In the genomic region with DNA sequence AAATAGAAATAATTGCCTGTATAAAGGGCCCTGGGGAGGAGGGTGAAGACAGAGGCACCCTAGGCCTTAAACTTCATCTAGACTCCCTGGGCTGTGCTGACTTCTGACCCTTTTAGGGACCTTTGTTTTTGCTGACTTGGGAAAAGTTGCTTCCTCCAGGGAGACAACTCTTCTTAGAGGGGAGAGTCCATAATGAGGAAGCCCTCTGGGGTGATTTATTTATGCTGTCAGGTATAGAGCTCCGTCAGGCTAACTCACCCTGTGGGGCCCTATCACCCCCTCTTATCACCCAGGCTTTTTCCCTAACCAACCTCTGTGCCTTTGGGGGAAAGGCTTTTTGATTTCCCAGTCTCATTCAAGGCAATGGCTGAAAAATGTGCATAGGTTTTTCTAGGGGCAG, we compare ENCODE assay signal across 19 cellular contexts. TPM values are rescaled to one million over a fixed set of nuclear protein-coding genes. Genes with fewer than 3 reads are reported as not detected.
DNase-seq lines count a peak whose midpoint lies in the region; ATAC-seq, FAIRE-seq and TF ChIP-seq lines count a peak whose summit lies in the region.
"Had no signal": no experiment of that assay in that cellular context is flagged by ENCODE, and none has a peak within 500 bp of the region (broad histone marks: within the 10 kb centered on the region; RNA-seq: fewer than 3 reads in every experiment).

No MANE protein-coding gene starts in this region.

- H3K27me3 Mint-ChIP-seq in glutamatergic neuron (ENCODE audit: unreplicated experiment): peaks cover 36% of the 10 kb centered on the region

- no peak for TF ChIP-seq EP300 in A549 (IDR thresholded peaks at IDR 0.05)

- ATAC-seq in A549 (no peak), GM19023 (IDR thresholded peaks at IDR 0.05; ENCODE audit: unreplicated experiment) (no peak)
- ATAC-seq: CD8-positive, alpha-beta T cell; GM23338 had no signal

- H3F3A ChIP-seq in PC-9 (ENCODE audit: insufficient read depth, low read depth): peaks cover 18% of the 10 kb centered on the region; the same call in 1 of the 2 replicates

- peak overlapping the region; percentile 72 for H3K27ac Mint-ChIP-seq in glutamatergic neuron (ENCODE audit: unreplicated experiment)
- H3K27ac Mint-ChIP-seq: CD14-positive monocyte; CD8-positive, alpha-beta T cell; GM23338 had no signal

- DNase-seq in A549 (ENCODE audit: low read depth in 1 of 2, low spot score in 1 of 2): no peak
- DNase-seq in PC-9: no peak
- DNase-seq in glutamatergic neuron: no peak
- DNase-seq in small intestine: peak; percentile 32
- no peak for DNase-seq in amniotic stem cell (lab: John Stamatoyannopoulos, UW)
- DNase-seq in OCI-LY7 (ENCODE audit: low spot score): no peak
- DNase-seq: BE2C; CD8-positive, alpha-beta T cell; COR-L47; DND-41; GDM1; H7; KG1 had no signal

- TF ChIP-seq RAD21 in A549 (conservative IDR thresholded peaks at IDR 0.05 in 1 of 2, IDR thresholded peaks at IDR 0.05 in 1 of 2): no peak

- no peaks in the 10 kb centered on the region for H4K20me1 ChIP-seq in PC-9 (ENCODE audit: insufficient read depth)
- no peaks in the 10 kb centered on the region for H4K20me1 ChIP-seq in OCI-LY7 (ENCODE audit: insufficient read depth, low read length)

- H3K9me3 Mint-ChIP-seq in glutamatergic neuron (ENCODE audit: unreplicated experiment): peaks cover 32% of the 10 kb centered on the region
- H3K9me3 Mint-ChIP-seq: CD8-positive, alpha-beta T cell had no signal

- TF ChIP-seq POLR2A in A549 (IDR thresholded peaks at IDR 0.05; ENCODE audit: low read length): no peak

- POLR2A ChIA-PET in A549 (lab: Yijun Ruan, JAX) (no interaction called here), PC-9 (lab: Charles Lee; ENCODE audit: unreplicated experiment) (no interaction called here), OCI-LY7 (lab: Charles Lee) (no interaction called here)

- BruUV-seq in PC-9 (replicated peaks; lab: Mats Ljungman, UMichigan): no TSS peak
- no TSS peak for BruUV-seq in OCI-LY7 (replicated peaks; lab: Mats Ljungman, UMichigan)

- H3K79me2 ChIP-seq in PC-9 (ENCODE audit: low read depth) (peaks cover 49% of the 10 kb centered on the region), OCI-LY7 (ENCODE audit: insufficient read depth, low read depth, low read length) (no peaks in the 10 kb centered on the region)

- no peaks in the 10 kb centered on the region for H3K9me2 ChIP-seq in PC-9 (ENCODE audit: insufficient read depth)
- H3K9me2 ChIP-seq in OCI-LY7 (ENCODE audit: insufficient read depth, low read length): no peaks in the 10 kb centered on the region

- intact Hi-C loops in PC-9 (cut with micrococcal nuclease; ENCODE audit: unreplicated experiment): no loop called here
- intact Hi-C loops in OCI-LY7 (cut with micrococcal nuclease; ENCODE audit: unreplicated experiment): no loop called here

- no peaks in the 10 kb centered on the region for H3K36me3 Mint-ChIP-seq in glutamatergic neuron (ENCODE audit: unreplicated experiment)
- H3K36me3 Mint-ChIP-seq: CD8-positive, alpha-beta T cell had no signal

- H3K9me3 ChIP-seq in A549 (no peaks in the 10 kb centered on the region), PC-9 (ENCODE audit: insufficient read depth, low read depth) (no peaks in the 10 kb centered on the region), small intestine (ENCODE audit: control insufficient read depth, low read depth) (no peaks in the 10 kb centered on the region), OCI-LY7 (ENCODE audit: low read length) (no peaks in the 10 kb centered on the region)
- H3K9me3 ChIP-seq: BE2C had no signal

- no peak overlapping the region for H3K27ac ChIP-seq in A549
- H3K27ac ChIP-seq in PC-9: peak overlapping the region; percentile 82
- H3K27ac ChIP-seq in small intestine (ENCODE audit: low read depth in 1 of 2, low read length in 1 of 2): peak overlapping the region; percentile 68 to 76
- no peak overlapping the region for H3K27ac ChIP-seq in OCI-LY7 (ENCODE audit: low read depth, low read length, poor library complexity, severe bottlenecking)
- H3K27ac ChIP-seq: HL-60 had no signal

- H3K36me3 ChIP-seq in PC-9 (ENCODE audit: low read depth) (no peaks in the 10 kb centered on the region; the same call in 1 of the 2 replicates), small intestine (ENCODE audit: control insufficient read depth in 2 of 2, insufficient read depth in 2 of 2, low read length in 2 of 2) (peaks cover 0 to 5% of the 10 kb centered on the region in 2 donors), OCI-LY7 (ENCODE audit: insufficient read depth, low read length) (no peaks in the 10 kb centered on the region)
- H3K36me3 ChIP-seq: BE2C had no signal

- no peaks in the 10 kb centered on the region for H3K27me3 ChIP-seq in PC-9 (ENCODE audit: insufficient read depth, low read depth)
- H3K27me3 ChIP-seq in small intestine (ENCODE audit: control insufficient read depth in 2 of 2, insufficient read depth in 2 of 2, low read length in 2 of 2): peaks cover 0 to 38% of the 10 kb centered on the region in 2 donors
- H3K27me3 ChIP-seq: BE2C had no signal

- H3K4me2 ChIP-seq in A549: no peak overlapping the region
- H3K4me2 ChIP-seq in PC-9: peak overlapping the region; percentile 73; the same call in 1 of the 2 replicates
- H3K4me2 ChIP-seq in OCI-LY7 (ENCODE audit: low read length): no peak overlapping the region
- H3K4me2 ChIP-seq: GM23338 had no signal

- peaks cover 61% of the 10 kb centered on the region for H3K4me1 Mint-ChIP-seq in glutamatergic neuron (ENCODE audit: low read depth, unreplicated experiment)

- H2AFZ ChIP-seq in PC-9 (no peak overlapping the region), OCI-LY7 (ENCODE audit: low read length) (no peak overlapping the region)
- H2AFZ ChIP-seq: GM23338 had no signal

- CTCF ChIA-PET in A549 (lab: Yijun Ruan, JAX) (no interaction called here), PC-9 (lab: Charles Lee) (no interaction called here), OCI-LY7 (lab: Charles Lee; ENCODE audit: unreplicated experiment) (no interaction called here)

- H3K4me1 ChIP-seq in A549 (peaks cover 37% of the 10 kb centered on the region), PC-9 (replicated peaks; ENCODE audit: insufficient read depth) (peaks cover 46% of the 10 kb centered on the region), small intestine (ENCODE audit: control insufficient read depth in 2 of 2, insufficient read depth in 1 of 2, low read depth in 1 of 2, low read length in 1 of 2) (peaks cover 5 to 8% of the 10 kb centered on the region in 2 donors), OCI-LY7 (ENCODE audit: insufficient read depth, low read length, poor library complexity, severe bottlenecking) (no peaks in the 10 kb centered on the region)

- TF ChIP-seq CTCF in A549 (IDR thresholded peaks at IDR 0.05) (no peak), PC-9 (conservative IDR thresholded peaks at IDR 0.05) (no peak), glutamatergic neuron (IDR thresholded peaks at IDR 0.05; ENCODE audit: partially characterized antibody, unreplicated experiment) (no peak), OCI-LY7 (conservative IDR thresholded peaks at IDR 0.05; ENCODE audit: low read length) (no peak)

- H3K4me3 Mint-ChIP-seq in glutamatergic neuron (ENCODE audit: unreplicated experiment): peak overlapping the region; percentile 99
- H3K4me3 Mint-ChIP-seq: CD8-positive, alpha-beta T cell; GM23338 had no signal

- FAIRE-seq in A549 (lab: Jason Lieb, UNC): no peak
- FAIRE-seq in small intestine (lab: Jason Lieb, UNC): no peak
- FAIRE-seq: A204.1, GM12892 had no signal

- WGBS in A549 (ENCODE audit: missing lambda C conversion rate): 100% methylated on average over 1 of the region's 1 CpG
- WGBS in small intestine, 3 donors: 0 to 12% (median 0%) methylated on average over 1 of the region's 1 CpG

- no peak overlapping the region for H3K4me3 ChIP-seq in A549
- H3K4me3 ChIP-seq in PC-9: no peak overlapping the region
- H3K4me3 ChIP-seq in small intestine (ENCODE audit: low read depth in 1 of 2, low read length in 2 of 2): no peak overlapping the region
- H3K4me3 ChIP-seq in OCI-LY7 (ENCODE audit: low read depth, low read length, poor library complexity, severe bottlenecking): no peak overlapping the region
- H3K4me3 ChIP-seq: GM23338 had no signal

TF ChIP-seq in A549, 52 proteins besides CTCF, POLR2A, EP300 and RAD21:
- no peak for TF ChIP-seq MAZ (IDR thresholded peaks at IDR 0.05; ENCODE audit: borderline replicate concordance, low read depth, low read length)
- TF ChIP-seq MAFK (IDR thresholded peaks at IDR 0.05; ENCODE audit: partially characterized antibody): peak; percentile 38

RNA-seq across cellular contexts. Expression of a gene that starts 8.1 kb away (rescaled TPM):
- polyA plus RNA-seq in A549 (2011; rRNA removed) (0.62 and 0.73 TPM in 2 replicates), A549 (2017; fragmentation: RNase III; extraction: RNeasy Plus Mini Kit Qiagen cat#74134 plus additional on column Dnase treatment) (0.32 to 0.47 TPM (median 0.45 TPM) in 3 replicates), small intestine (1 to 10 TPM; 6.5 to 9.2 (median 6.9) TPM)
- 0.08 and 0.10 TPM in 2 replicates for polyA plus RNA-seq in A549 (2012; cell fraction: cytosol; rRNA removed)
- 0.16 and 0.19 TPM in 2 replicates for polyA plus RNA-seq in A549 (2012; cell fraction: nucleus; rRNA removed)
- polyA minus RNA-seq in A549 (2011; rRNA and poly(A)+ RNA removed): 0.91 and 1.6 TPM in 2 replicates
- total RNA-seq in PC-9 (2021) (0.35 and 0.40 TPM in 2 replicates), glutamatergic neuron (ENCODE audit: unreplicated experiment) (230 TPM), OCI-LY7 (2022) (not detected in 2 replicates)
- total RNA-seq in OCI-LY7 (2014; rRNA removed; shearing (Covaris generic)): not detected in 2 replicates
- total RNA-seq: CD8-positive, alpha-beta T cell had no signal
- polyA plus RNA-seq: CD14-positive monocyte had no signal

Comparison
In these comparisons a context has a peak if more than half of its experiments do, and no peak if none do; other contexts are left out.
1. H3K27ac ChIP-seq: peak in PC-9 (single experiment) and small intestine (2 of 2); none in A549 (0 of 2) and OCI-LY7 (single experiment).
2. RNA of a gene that starts 8.1 kb away (total RNA-seq): 230 TPM in glutamatergic neuron (single experiment); 0.35 to 0.40 TPM in PC-9 and not detected in OCI-LY7; every median in the first group is over 100 times any median in the second.